Comparison of ENCODE assay signal across 8 cellular contexts in the genomic region with DNA sequence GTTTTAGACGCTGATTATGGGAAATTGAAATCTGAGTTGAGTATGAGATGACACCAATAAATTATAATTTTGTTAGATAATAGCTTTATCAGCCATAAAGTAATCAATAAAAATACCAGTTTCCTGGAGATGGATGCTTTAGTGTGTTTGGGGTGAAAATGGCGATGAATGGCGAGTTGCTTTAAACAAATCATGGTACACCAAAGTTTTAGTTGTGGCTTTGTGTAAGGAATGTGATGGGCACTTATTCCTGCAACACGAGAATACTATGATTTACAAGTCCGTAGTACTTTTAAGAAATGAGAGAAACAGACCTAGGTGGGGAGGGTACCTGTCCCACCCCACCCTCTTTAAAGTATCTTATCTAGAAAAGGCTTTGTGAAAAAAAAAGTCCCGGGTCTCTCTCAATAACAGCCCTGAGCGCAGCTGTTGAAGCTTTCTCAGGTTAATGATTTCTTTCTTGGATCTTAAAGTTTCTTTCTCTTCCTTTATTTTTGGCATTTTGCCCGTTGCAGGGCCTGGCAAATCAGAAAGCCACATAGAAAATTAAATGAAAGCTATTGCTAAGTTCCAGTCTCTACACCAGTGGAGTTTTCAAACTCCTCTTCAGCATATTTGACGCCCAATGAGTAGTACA. TPM values are rescaled to one million over a fixed set of nuclear protein-coding genes. Genes with fewer than 3 reads are reported as not detected.
A peak's percentile ranks its signal among the peaks of the same experiment; 100 is the strongest.
DNase-seq lines count a peak whose midpoint lies in the region; ATAC-seq, FAIRE-seq and TF ChIP-seq lines count a peak whose summit lies in the region.

No MANE protein-coding gene starts in this region.

- H3K27me3 ChIP-seq in parathyroid adenoma (ENCODE audit: control insufficient read depth, insufficient read depth, low read length), result peaks cover 2% of the 10 kb centered on the region

- H3K9me3 ChIP-seq in A549, result no peaks in the 10 kb centered on the region
- H3K9me3 ChIP-seq in parathyroid adenoma (ENCODE audit: control insufficient read depth, low read length), result no peaks in the 10 kb centered on the region

- no peak for FAIRE-seq in A549 (lab: Jason Lieb, UNC)
- no peak for FAIRE-seq in GM12891 (lab: Jason Lieb, UNC)

- H3K4me1 ChIP-seq in A549 (peaks cover 30% of the 10 kb centered on the region), parathyroid adenoma (peaks cover 10% of the 10 kb centered on the region)

- H3K4me3 ChIP-seq in A549 (peak overlapping the region; percentile 76), parathyroid adenoma (ENCODE audit: low read depth, low read length) (peak overlapping the region; percentile 64)

- CTCF ChIA-PET in A549 (lab: Yijun Ruan, JAX), result interaction anchor here (0.7 to 4.4 kb wide), 9 partner anchors 15 to 327 kb away, joined by 3 to 31 read pairs (median 3); a partner anchor contains a TSS

- TF ChIP-seq EP300 in A549 (IDR thresholded peaks at IDR 0.05), result no peak

- no peaks in the 10 kb centered on the region for H3K36me3 ChIP-seq in parathyroid adenoma (ENCODE audit: control insufficient read depth, insufficient read depth, low read length)

- ATAC-seq in A549 (no peak), HG02678 (IDR thresholded peaks at IDR 0.05; ENCODE audit: unreplicated experiment) (no peak)

- no peaks in the 10 kb centered on the region for H3K79me2 ChIP-seq in parathyroid adenoma

- H3K27ac ChIP-seq in A549 (peak overlapping the region; percentile 88 to 95), epithelial cell of prostate (peak overlapping the region; percentile 83), parathyroid adenoma (no peak overlapping the region)

- peak overlapping the region; percentile 93 for H2AFZ ChIP-seq in parathyroid adenoma

- 4% methylated on average over 9 of the region's 9 CpGs for WGBS in A549 (ENCODE audit: missing lambda C conversion rate)

- peak overlapping the region; percentile 80 for H3K4me2 ChIP-seq in A549
- H3K4me2 ChIP-seq in parathyroid adenoma (ENCODE audit: low read length), result peak overlapping the region; percentile 85

- TF ChIP-seq RAD21 in A549 (conservative IDR thresholded peaks at IDR 0.05 in 1 of 2, IDR thresholded peaks at IDR 0.05 in 1 of 2), result no peak

- no peak for TF ChIP-seq POLR2A in A549 (IDR thresholded peaks at IDR 0.05; ENCODE audit: low read length)
- TF ChIP-seq POLR2A in GM12891 (IDR thresholded peaks at IDR 0.05; ENCODE audit: low read depth, low read length), result no peak

- no peak overlapping the region for H3K9ac ChIP-seq in parathyroid adenoma

- POLR2A ChIA-PET in A549 (lab: Yijun Ruan, JAX), result interaction anchor here (0.6 to 1.2 kb wide), 3 partner anchors 111 to 314 kb away, joined by 3 to 4 read pairs (median 4); a partner anchor contains a TSS

- peak in 1 of 2 experiments; percentile 79 for DNase-seq in A549 (ENCODE audit: low read depth in 1 of 2, low spot score in 1 of 2)
- no peak for DNase-seq in GM12891 (ENCODE audit: insufficient read length, low spot score)
- DNase-seq in RPMI7951 (ENCODE audit: low read depth), result peak; percentile 61
- no peak for DNase-seq in epithelial cell of prostate (ENCODE audit: low read depth, low spot score)
- no peak for DNase-seq in GF-D8 (lab: John Stamatoyannopoulos, UW)
- DNase-seq in globus pallidus (ENCODE audit: low spot score), result no peak

- TF ChIP-seq CTCF in A549 (IDR thresholded peaks at IDR 0.05), result no peak
- no peak for TF ChIP-seq CTCF in parathyroid adenoma (IDR thresholded peaks at IDR 0.05)

TF ChIP-seq in A549, 52 proteins besides CTCF, POLR2A, EP300 and RAD21 (continues in another document):
- TF ChIP-seq HOXA7 (CRISPR knock-in tag; IDR thresholded peaks at IDR 0.05), result peak; percentile 85
- TF ChIP-seq NR3C1 (IDR thresholded peaks at IDR 0.05), result no peak
- no peak for TF ChIP-seq EHMT2 (IDR thresholded peaks at IDR 0.05; ENCODE audit: low read depth)
- peak; percentile 88 for TF ChIP-seq FOSB (CRISPR knock-in tag; IDR thresholded peaks at IDR 0.05)
- no peak for TF ChIP-seq ZC3H11A (IDR thresholded peaks at IDR 0.05)
- no peak for TF ChIP-seq SREBF2 (IDR thresholded peaks at IDR 0.05)
- TF ChIP-seq HDAC2 (IDR thresholded peaks at IDR 0.05), result no peak
- no peak for TF ChIP-seq CHD2 (IDR thresholded peaks at IDR 0.05; ENCODE audit: low read length, partially characterized antibody)
- no peak; the same call in 1 of the 2 replicates for TF ChIP-seq TFCP2L1 (CRISPR knock-in tag; IDR thresholded peaks at IDR 0.05)
- TF ChIP-seq, protein P1, sequence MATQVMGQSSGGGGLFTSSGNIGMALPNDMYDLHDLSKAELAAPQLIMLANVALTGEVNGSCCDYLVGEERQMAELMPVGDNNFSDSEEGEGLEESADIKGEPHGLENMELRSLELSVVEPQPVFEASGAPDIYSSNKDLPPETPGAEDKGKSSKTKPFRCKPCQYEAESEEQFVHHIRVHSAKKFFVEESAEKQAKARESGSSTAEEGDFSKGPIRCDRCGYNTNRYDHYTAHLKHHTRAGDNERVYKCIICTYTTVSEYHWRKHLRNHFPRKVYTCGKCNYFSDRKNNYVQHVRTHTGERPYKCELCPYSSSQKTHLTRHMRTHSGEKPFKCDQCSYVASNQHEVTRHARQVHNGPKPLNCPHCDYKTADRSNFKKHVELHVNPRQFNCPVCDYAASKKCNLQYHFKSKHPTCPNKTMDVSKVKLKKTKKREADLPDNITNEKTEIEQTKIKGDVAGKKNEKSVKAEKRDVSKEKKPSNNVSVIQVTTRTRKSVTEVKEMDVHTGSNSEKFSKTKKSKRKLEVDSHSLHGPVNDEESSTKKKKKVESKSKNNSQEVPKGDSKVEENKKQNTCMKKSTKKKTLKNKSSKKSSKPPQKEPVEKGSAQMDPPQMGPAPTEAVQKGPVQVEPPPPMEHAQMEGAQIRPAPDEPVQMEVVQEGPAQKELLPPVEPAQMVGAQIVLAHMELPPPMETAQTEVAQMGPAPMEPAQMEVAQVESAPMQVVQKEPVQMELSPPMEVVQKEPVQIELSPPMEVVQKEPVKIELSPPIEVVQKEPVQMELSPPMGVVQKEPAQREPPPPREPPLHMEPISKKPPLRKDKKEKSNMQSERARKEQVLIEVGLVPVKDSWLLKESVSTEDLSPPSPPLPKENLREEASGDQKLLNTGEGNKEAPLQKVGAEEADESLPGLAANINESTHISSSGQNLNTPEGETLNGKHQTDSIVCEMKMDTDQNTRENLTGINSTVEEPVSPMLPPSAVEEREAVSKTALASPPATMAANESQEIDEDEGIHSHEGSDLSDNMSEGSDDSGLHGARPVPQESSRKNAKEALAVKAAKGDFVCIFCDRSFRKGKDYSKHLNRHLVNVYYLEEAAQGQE (IDR thresholded peaks at IDR 0.05), result no peak
- TF ChIP-seq EHF (CRISPR knock-in tag; IDR thresholded peaks at IDR 0.05), result no peak

TF ChIP-seq in GM12891, 5 proteins besides CTCF, POLR2A, EP300 and RAD21:
- TF ChIP-seq POU2F2 (IDR thresholded peaks at IDR 0.05; ENCODE audit: low read depth, low read length) (no peak), SPI1 (IDR thresholded peaks at IDR 0.05; ENCODE audit: low read depth, low read length) (no peak), PAX5 (IDR thresholded peaks at IDR 0.05; ENCODE audit: insufficient read depth, low read length, severe bottlenecking) (no peak), TAF1 (IDR thresholded peaks at IDR 0.05; ENCODE audit: low read depth, low read length) (no peak), POLR2AphosphoS5 (IDR thresholded peaks at IDR 0.05; ENCODE audit: low read depth, low read length) (0 out of 2 replicates have a peak, but pooled peaks have one; percentile 1)
TF ChIP-seq in GM12891: peak in this region for 1.

RNA-seq across cellular contexts. Expression of a gene that starts 1.5 kb away (rescaled TPM):
- polyA plus RNA-seq in A549 (2011; rRNA removed) (65.1 and 84.4 TPM in 2 replicates), A549 (2017; fragmentation: RNase III; extraction: RNeasy Plus Mini Kit Qiagen cat#74134 plus additional on column Dnase treatment) (111 to 150 TPM (median 121 TPM) in 3 replicates)
- polyA plus RNA-seq in A549 (2012; cell fraction: cytosol; rRNA removed), result 199 and 238 TPM in 2 replicates
- 130 and 275 TPM in 2 replicates for polyA plus RNA-seq in A549 (2012; cell fraction: nucleus; rRNA removed)
- 37.3 and 46.5 TPM in 2 replicates for polyA minus RNA-seq in A549 (2011; rRNA and poly(A)+ RNA removed)
- 114 TPM for polyA plus RNA-seq in GM12891 (2012; ENCODE audit: low read depth, missing spikeins)
- 134 and 144 TPM in 2 replicates for total RNA-seq in RPMI7951 (2014; rRNA removed; shearing (Covaris generic))

RNA-seq across cellular contexts. Expression of a gene that starts 40.8 kb away (rescaled TPM):
- polyA plus RNA-seq in A549 (2011; rRNA removed) (0.53 and 0.68 TPM in 2 replicates), A549 (2017; fragmentation: RNase III; extraction: RNeasy Plus Mini Kit Qiagen cat#74134 plus additional on column Dnase treatment) (0.64 to 1.2 TPM (median 1.1 TPM) in 3 replicates)
- polyA plus RNA-seq in A549 (2012; cell fraction: cytosol; rRNA removed), result 0.41 and 0.87 TPM in 2 replicates
- 0.48 and 0.71 TPM in 2 replicates for polyA plus RNA-seq in A549 (2012; cell fraction: nucleus; rRNA removed)
- 0.17 and 1.2 TPM in 2 replicates for polyA minus RNA-seq in A549 (2011; rRNA and poly(A)+ RNA removed)
- polyA plus RNA-seq in GM12891 (2012; ENCODE audit: low read depth, missing spikeins), result 2.9 TPM
- total RNA-seq in RPMI7951 (2014; rRNA removed; shearing (Covaris generic)), result 0.12 and 2.2 TPM in 2 replicates
